8 cellular contexts compared by ENCODE assay signal in genomic region chr2:102839668-102840388, GRCh38.
A peak's percentile ranks its signal among the peaks of the same experiment; 100 is the strongest.
DNase-seq lines count a peak whose midpoint lies in the region; ATAC-seq and TF ChIP-seq lines count a peak whose summit lies in the region.

No MANE protein-coding gene starts in this region.

- no peak overlapping the region for H3K27ac ChIP-seq in C4-2B
- H3K27ac ChIP-seq in right atrium auricular region: no peak overlapping the region
- H3K27ac ChIP-seq in smooth muscle cell (ENCODE audit: low read depth): no peak overlapping the region

- H3K27me3 ChIP-seq in right atrium auricular region (no peaks in the 10 kb centered on the region), smooth muscle cell (ENCODE audit: low read depth) (no peaks in the 10 kb centered on the region)

- H3K79me2 ChIP-seq in smooth muscle cell (ENCODE audit: low read depth): no peaks in the 10 kb centered on the region

- peak; percentile 46 for ATAC-seq in GM19023 (IDR thresholded peaks at IDR 0.05; ENCODE audit: unreplicated experiment)
- ATAC-seq in activated T-cell treated with anti-CD3 and anti-CD28 coated beads, Interleukin-2, amount 50 U/mL, for 72 hours (replicated peaks in 1 of 2): no peak
- ATAC-seq in activated T-helper 17 cell treated with anti-CD3 and anti-CD28 coated beads, Interleukin-2, amount 50 U/mL, for 72 hours (replicated peaks): no peak

- no peak overlapping the region for H2AFZ ChIP-seq in smooth muscle cell (ENCODE audit: low read depth)

- 45% methylated on average over 8 of the region's 8 CpGs for WGBS in smooth muscle cell (ENCODE audit: low lambda C conversion rate)

- no peaks in the 10 kb centered on the region for H3K4me1 Mint-ChIP-seq in activated T-cell treated with anti-CD3 and anti-CD28 coated beads, Interleukin-2, amount 50 U/mL, for 72 hours (ENCODE audit: low read depth)
- H3K4me1 Mint-ChIP-seq in activated T-helper 17 cell treated with anti-CD3 and anti-CD28 coated beads, Interleukin-2, amount 50 U/mL, for 72 hours: no peaks in the 10 kb centered on the region

- no peak overlapping the region for H3K4me3 ChIP-seq in right atrium auricular region
- H3K4me3 ChIP-seq in smooth muscle cell: no peak overlapping the region

- no peak overlapping the region for H3K27ac Mint-ChIP-seq in activated T-cell treated with anti-CD3 and anti-CD28 coated beads, Interleukin-2, amount 50 U/mL, for 72 hours
- no peak overlapping the region for H3K27ac Mint-ChIP-seq in activated T-helper 17 cell treated with anti-CD3 and anti-CD28 coated beads, Interleukin-2, amount 50 U/mL, for 72 hours

- no peaks in the 10 kb centered on the region for H4K20me1 ChIP-seq in smooth muscle cell (ENCODE audit: low read depth)

- no peaks in the 10 kb centered on the region for H3F3A ChIP-seq in smooth muscle cell (ENCODE audit: low read depth)

- H3K9me3 Mint-ChIP-seq in activated T-cell treated with anti-CD3 and anti-CD28 coated beads, Interleukin-2, amount 50 U/mL, for 72 hours: no peaks in the 10 kb centered on the region
- H3K9me3 Mint-ChIP-seq in activated T-helper 17 cell treated with anti-CD3 and anti-CD28 coated beads, Interleukin-2, amount 50 U/mL, for 72 hours: no peaks in the 10 kb centered on the region

- no peaks in the 10 kb centered on the region for H3K27me3 Mint-ChIP-seq in activated T-cell treated with anti-CD3 and anti-CD28 coated beads, Interleukin-2, amount 50 U/mL, for 72 hours (ENCODE audit: low read depth)
- no peaks in the 10 kb centered on the region for H3K27me3 Mint-ChIP-seq in activated T-helper 17 cell treated with anti-CD3 and anti-CD28 coated beads, Interleukin-2, amount 50 U/mL, for 72 hours

- TF ChIP-seq CTCF in C4-2B (conservative IDR thresholded peaks at IDR 0.05): peak; percentile 79
- TF ChIP-seq CTCF in right atrium auricular region (IDR thresholded peaks at IDR 0.05): peak; percentile 84 to 88
- TF ChIP-seq CTCF in smooth muscle cell (IDR thresholded peaks at IDR 0.05; ENCODE audit: borderline replicate concordance, insufficient read depth, poor library complexity, severe bottlenecking): peak; percentile 93

- peak; percentile 8 for DNase-seq in NCI-H226
- DNase-seq in activated T-cell treated with anti-CD3 and anti-CD28 coated beads, Interleukin-2, amount 50 U/mL, for 72 hours: peak; percentile 13 to 41
- DNase-seq in right atrium auricular region (ENCODE audit: low spot score): no peak
- no peak for DNase-seq in smooth muscle cell (lab: John Stamatoyannopoulos, UW; ENCODE audit: unreplicated experiment)
- DNase-seq in epidermal melanocyte (ENCODE audit: insufficient read length, low spot score): no peak

- no peaks in the 10 kb centered on the region for H3K9me3 ChIP-seq in right atrium auricular region
- H3K9me3 ChIP-seq in smooth muscle cell (replicated peaks; ENCODE audit: low read depth): no peaks in the 10 kb centered on the region

- H3K4me2 ChIP-seq in smooth muscle cell: no peak overlapping the region

- H3K36me3 ChIP-seq in right atrium auricular region (no peaks in the 10 kb centered on the region), smooth muscle cell (ENCODE audit: low read depth) (no peaks in the 10 kb centered on the region)

- no peaks in the 10 kb centered on the region for H3K36me3 Mint-ChIP-seq in activated T-cell treated with anti-CD3 and anti-CD28 coated beads, Interleukin-2, amount 50 U/mL, for 72 hours (ENCODE audit: insufficient read depth in 2 of 2)
- no peaks in the 10 kb centered on the region for H3K36me3 Mint-ChIP-seq in activated T-helper 17 cell treated with anti-CD3 and anti-CD28 coated beads, Interleukin-2, amount 50 U/mL, for 72 hours (ENCODE audit: low read depth)

- no peak overlapping the region for H3K9ac ChIP-seq in smooth muscle cell (ENCODE audit: low read depth)

- peaks cover 0 to 9% of the 10 kb centered on the region in 2 donors for H3K4me1 ChIP-seq in right atrium auricular region
- H3K4me1 ChIP-seq in smooth muscle cell (ENCODE audit: low read depth): no peaks in the 10 kb centered on the region

- H3K4me3 Mint-ChIP-seq in activated T-cell treated with anti-CD3 and anti-CD28 coated beads, Interleukin-2, amount 50 U/mL, for 72 hours: no peak overlapping the region
- H3K4me3 Mint-ChIP-seq in activated T-helper 17 cell treated with anti-CD3 and anti-CD28 coated beads, Interleukin-2, amount 50 U/mL, for 72 hours: no peak overlapping the region

Comparison
In these comparisons a context has a peak if more than half of its experiments do, and no peak if none do; other contexts are left out.
1. DNase-seq: peak in NCI-H226 (single experiment) and activated T-cell treated with anti-CD3 and anti-CD28 coated beads, Interleukin-2, amount 50 U/mL, for 72 hours (2 of 2); none in right atrium auricular region (single experiment), smooth muscle cell (single experiment) and epidermal melanocyte (single experiment).
2. Peak in every context shown above with its lines, with median percentiles within 50 percentile points of each other: CTCF ChIP-seq.